In genomic region chr10:91369978-91370589, GRCh38 we compare ENCODE assay signal across 8 cellular contexts. TPM values are rescaled to one million over a fixed set of nuclear protein-coding genes. Genes with fewer than 3 reads are reported as not detected.
DNase-seq lines count a peak whose midpoint lies in the region; ATAC-seq, FAIRE-seq and TF ChIP-seq lines count a peak whose summit lies in the region.
"Not testable (repeated sequence)": the region's sequence is repeated elsewhere in the genome, so short reads cannot be mapped to it uniquely, and the experiment has no call there.

No MANE protein-coding gene starts in this region.

- H3K4me3 Mint-ChIP-seq in osteocyte (ENCODE audit: unreplicated experiment) = not testable (repeated sequence)

- not testable (repeated sequence) for H3K27me3 Mint-ChIP-seq in osteocyte (ENCODE audit: unreplicated experiment)

- H3K27me3 ChIP-seq in WERI-Rb-1 (ENCODE audit: insufficient read depth, low read depth, severe bottlenecking); dorsolateral prefrontal cortex: not testable (repeated sequence)

- peak; percentile 62 to 80; a peak in 4 of 6 replicates for ATAC-seq in A549
- peak; percentile 56 for ATAC-seq in left ventricle myocardium superior

- H3K27ac Mint-ChIP-seq in osteocyte (ENCODE audit: unreplicated experiment) = not testable (repeated sequence)

- intact Hi-C loops in dorsolateral prefrontal cortex (cut with DNase I); left ventricle myocardium superior (cut with micrococcal nuclease): not testable (repeated sequence)

- not testable (repeated sequence) for H3K4me2 ChIP-seq in A549

- POLR2A ChIA-PET in A549 (lab: Yijun Ruan, JAX) = not testable (repeated sequence)

- not testable (repeated sequence) for H3K36me3 ChIP-seq in WERI-Rb-1

- H3K4me1 Mint-ChIP-seq in osteocyte (ENCODE audit: unreplicated experiment) = not testable (repeated sequence)

- not testable (repeated sequence) for TF ChIP-seq POLR2A in A549 (IDR thresholded peaks at IDR 0.05; ENCODE audit: low read length)

- H3K27ac ChIP-seq in A549, WERI-Rb-1, dorsolateral prefrontal cortex: not testable (repeated sequence)

- H3K36me3 Mint-ChIP-seq in osteocyte (ENCODE audit: unreplicated experiment) = not testable (repeated sequence)

- CTCF ChIA-PET in A549 (lab: Yijun Ruan, JAX) = interaction anchor here (1.0 to 1.6 kb wide), 4 partner anchors 10 to 81 kb away, joined by 3 to 9 read pairs (median 4); no protein-coding TSS in a partner anchor

- TF ChIP-seq RAD21 in A549 (conservative IDR thresholded peaks at IDR 0.05 in 1 of 2, IDR thresholded peaks at IDR 0.05 in 1 of 2) = peak; percentile 17 to 48; a peak in 3 of 5 replicates

- peaks cover 12% of the 10 kb centered on the region for H3K9me3 Mint-ChIP-seq in osteocyte (ENCODE audit: unreplicated experiment)

- not testable (repeated sequence) for H3K4me3 ChIP-seq in A549; WERI-Rb-1 (ENCODE audit: low read depth, low read length); dorsolateral prefrontal cortex

- not testable (repeated sequence) for FAIRE-seq in A549 (lab: Jason Lieb, UNC)
- peak; percentile 59 for FAIRE-seq in HTR-8/SVneo (lab: Jason Lieb, UNC)

- TF ChIP-seq CTCF in A549 (IDR thresholded peaks at IDR 0.05) (peak; percentile 46), WERI-Rb-1 (IDR thresholded peaks at IDR 0.05; ENCODE audit: low read depth, low read length) (peak; percentile 63), dorsolateral prefrontal cortex (IDR thresholded peaks at IDR 0.05 in 54 of 56, conservative IDR thresholded peaks at IDR 0.05 in 2 of 56; ENCODE audit: low read depth in 1 of 56, partially characterized antibody in 56 of 56) (peak in 47 of 56 donors; percentile 12 to 58 (median 34)), osteocyte (IDR thresholded peaks at IDR 0.05) (peak; percentile 63)

- H3K9me3 ChIP-seq in A549 = peaks cover 11% of the 10 kb centered on the region; the same call in 1 of the 3 replicates
- H3K9me3 ChIP-seq in WERI-Rb-1 (ENCODE audit: severe bottlenecking) = peaks cover 13% of the 10 kb centered on the region

- DNase-seq in A549 (ENCODE audit: low read depth in 1 of 2, low spot score in 1 of 2) = peak; percentile 30 to 31
- peak; percentile 18 for DNase-seq in GM04504 (ENCODE audit: low read depth)
- DNase-seq in HTR-8/SVneo (ENCODE audit: insufficient read length, low spot score); dorsolateral prefrontal cortex; left ventricle myocardium superior; osteocyte (ENCODE audit: extremely low spot score, unreplicated experiment): not testable (repeated sequence)
- peak; percentile 8 for DNase-seq in NCI-H2227 treated with DMSO at 0.1 percent for 48 hours (lab: John Stamatoyannopoulos, UW)
- DNase-seq in WERI-Rb-1 = peak; percentile 18

- not testable (repeated sequence) for H3K4me1 ChIP-seq in A549

- WGBS in A549 (ENCODE audit: missing lambda C conversion rate) = 33% methylated on average over 6 of the region's 6 CpGs

- TF ChIP-seq EP300 in A549 (IDR thresholded peaks at IDR 0.05) = not testable (repeated sequence)

TF ChIP-seq in A549, 52 proteins besides CTCF, POLR2A, EP300 and RAD21:
- peak; percentile 53 for TF ChIP-seq SMC3 (IDR thresholded peaks at IDR 0.05)
TF ChIP-seq in A549: peak in this region for 1; not testable (repeated sequence) for 51.

RNA-seq across cellular contexts. Expression of gene HECTD2, which starts 40.1 kb away (rescaled TPM):
- polyA plus RNA-seq in A549 (2011; rRNA removed) (13.4 and 13.9 TPM in 2 replicates), A549 (2017; fragmentation: RNase III; extraction: RNeasy Plus Mini Kit Qiagen cat#74134 plus additional on column Dnase treatment) (3.8 to 5.7 TPM (median 4.1 TPM) in 3 replicates)
- 2.0 and 2.6 TPM in 2 replicates for polyA plus RNA-seq in A549 (2012; cell fraction: cytosol; rRNA removed)
- 2.6 and 3.3 TPM in 2 replicates for polyA plus RNA-seq in A549 (2012; cell fraction: nucleus; rRNA removed)
- 7.6 and 11.0 TPM in 2 replicates for polyA minus RNA-seq in A549 (2011; rRNA and poly(A)+ RNA removed)
- total RNA-seq in dorsolateral prefrontal cortex (10 to 100 TPM; 13.3 to 40.3 (median 26.3) TPM), left ventricle myocardium superior (3.0 TPM), osteocyte (21.9 and 22.1 TPM in 2 replicates)
